ENCODE assay signal across 12 cellular contexts in genomic region chr17:50273654-50274040, GRCh38. TPM values are rescaled to one million over a fixed set of nuclear protein-coding genes. Genes with fewer than 3 reads are reported as not detected.
A peak's percentile ranks its signal among the peaks of the same experiment; 100 is the strongest.
DNase-seq lines count a peak whose midpoint lies in the region; ATAC-seq, FAIRE-seq and TF ChIP-seq lines count a peak whose summit lies in the region.
"Had no signal": no experiment of that assay in that cellular context is flagged by ENCODE, and none has a peak within 500 bp of the region (broad histone marks: within the 10 kb centered on the region; RNA-seq: fewer than 3 reads in every experiment).

No MANE protein-coding gene starts in this region.

- TF ChIP-seq EP300 in HepG2 (IDR thresholded peaks at IDR 0.05; ENCODE audit: low read depth in 2 of 2, low read length in 2 of 2) (no peak), HepG2 (CRISPR knock-in tag; IDR thresholded peaks at IDR 0.05; ENCODE audit: borderline replicate concordance) (no peak)

- H3K9me3 ChIP-seq in astrocyte (ENCODE audit: insufficient read depth, low read depth, low read length) (no peaks in the 10 kb centered on the region), HepG2 (ENCODE audit: low read length) (no peaks in the 10 kb centered on the region), tibial artery (no peaks in the 10 kb centered on the region)

- no peak for DNase-seq in activated CD4-positive, alpha-beta memory T cell treated with anti-CD3 and anti-CD28 coated beads for 36 hours
- DNase-seq in activated CD4-positive, alpha-beta memory T cell treated with anti-CD3 and anti-CD28 coated beads, Interleukin-2, amount 10 ng/mL, durations not matched to agents 7 days and 5 days, result no peak
- DNase-seq in astrocyte (ENCODE audit: low read depth), result no peak
- no peak for DNase-seq in HepG2 (ENCODE audit: low spot score)
- peak in 1 of 2 donors; percentile 59 for DNase-seq in tibial artery
- DNase-seq in inferior parietal cortex (ENCODE audit: extremely low spot score), result no peak
- DNase-seq in NAMALWA (ENCODE audit: low spot score), result no peak
- DNase-seq: NCI-H1048 had no signal

- H4K20me1 ChIP-seq in astrocyte (ENCODE audit: insufficient read depth, low read length), result no peaks in the 10 kb centered on the region
- H4K20me1 ChIP-seq in HepG2 (ENCODE audit: insufficient read depth, low read length), result no peaks in the 10 kb centered on the region

- TF ChIP-seq CTCF in astrocyte (IDR thresholded peaks at IDR 0.05; ENCODE audit: insufficient read depth, low read depth, low read length) (no peak), HepG2 (CRISPR knock-in tag; IDR thresholded peaks at IDR 0.05) (no peak), tibial artery (IDR thresholded peaks at IDR 0.05) (no peak)

- no TSS peak for BruUV-seq in HepG2 (replicated peaks; lab: Mats Ljungman, UMichigan)

- no peaks in the 10 kb centered on the region for H3K9me3 Mint-ChIP-seq in activated CD4-positive, alpha-beta memory T cell treated with anti-CD3 and anti-CD28 coated beads for 36 hours
- H3K9me3 Mint-ChIP-seq in activated CD4-positive, alpha-beta memory T cell treated with anti-CD3 and anti-CD28 coated beads, Interleukin-2, amount 10 ng/mL, durations not matched to agents 7 days and 5 days, result no peaks in the 10 kb centered on the region
- H3K9me3 Mint-ChIP-seq in astrocyte (ENCODE audit: unreplicated experiment), result no peaks in the 10 kb centered on the region
- H3K9me3 Mint-ChIP-seq: activated B cell treated with CpG ODN at 0.5 μM for 24 hours; activated naive CD4-positive, alpha-beta T cell treated with anti-CD3 and anti-CD28 coated beads, Interleukin-2, amount 50 U/mL, for 24 hours had no signal

- H2AFZ ChIP-seq in astrocyte (ENCODE audit: low read depth, low read length) (peak overlapping the region; percentile 29), HepG2 (ENCODE audit: low read length) (no peak overlapping the region)

- POLR2A ChIA-PET in activated CD4-positive, alpha-beta memory T cell treated with anti-CD3 and anti-CD28 coated beads for 36 hours (lab: Charles Lee), result no interaction called here
- POLR2A ChIA-PET in activated CD4-positive, alpha-beta memory T cell treated with anti-CD3 and anti-CD28 coated beads, Interleukin-2, amount 10 ng/mL, durations not matched to agents 7 days and 5 days (lab: Charles Lee), result interaction anchor here (1.1 to 2.4 kb wide), 4 partner anchors 9 to 74 kb away, joined by 3 to 7 read pairs (median 4); partner anchors contain the start of gene COL1A1
- POLR2A ChIA-PET in HepG2 (lab: Yijun Ruan, JAX), result no interaction called here

- ATAC-seq in HepG2, result no peak
- ATAC-seq in HG03565 (IDR thresholded peaks at IDR 0.05; ENCODE audit: unreplicated experiment), result no peak

- peaks cover 37% of the 10 kb centered on the region for H3K27me3 Mint-ChIP-seq in activated CD4-positive, alpha-beta memory T cell treated with anti-CD3 and anti-CD28 coated beads for 36 hours
- peaks cover 26% of the 10 kb centered on the region for H3K27me3 Mint-ChIP-seq in activated CD4-positive, alpha-beta memory T cell treated with anti-CD3 and anti-CD28 coated beads, Interleukin-2, amount 10 ng/mL, durations not matched to agents 7 days and 5 days
- H3K27me3 Mint-ChIP-seq in astrocyte (ENCODE audit: low read depth, unreplicated experiment), result no peaks in the 10 kb centered on the region

- H3K27ac Mint-ChIP-seq in activated CD4-positive, alpha-beta memory T cell treated with anti-CD3 and anti-CD28 coated beads for 36 hours, result no peak overlapping the region
- no peak overlapping the region for H3K27ac Mint-ChIP-seq in activated CD4-positive, alpha-beta memory T cell treated with anti-CD3 and anti-CD28 coated beads, Interleukin-2, amount 10 ng/mL, durations not matched to agents 7 days and 5 days
- no peak overlapping the region for H3K27ac Mint-ChIP-seq in astrocyte (ENCODE audit: unreplicated experiment)
- H3K27ac Mint-ChIP-seq: activated B cell treated with CpG ODN at 0.5 μM for 24 hours; activated naive CD4-positive, alpha-beta T cell treated with anti-CD3 and anti-CD28 coated beads, Interleukin-2, amount 50 U/mL, for 24 hours had no signal

- TF ChIP-seq POLR2A in HepG2 (IDR thresholded peaks at IDR 0.05; ENCODE audit: insufficient read depth in 1 of 2, low read depth in 2 of 2, low read length in 2 of 2), result no peak

- TF ChIP-seq RAD21 in HepG2 (CRISPR knock-in tag; IDR thresholded peaks at IDR 0.05), result no peak

- intact Hi-C loops in activated CD4-positive, alpha-beta memory T cell treated with anti-CD3 and anti-CD28 coated beads for 36 hours (cut with micrococcal nuclease), result loop anchor here (1.0 to 5.0 kb wide), 3 partner anchors 24 to 181 kb away; no protein-coding TSS in a partner anchor
- intact Hi-C loops in HepG2 (cut with micrococcal nuclease; ENCODE audit: unreplicated experiment) (loop anchor here (1.0 kb wide), 1 partner anchor 73 kb away; no protein-coding TSS in a partner anchor), tibial artery (cut with DNase I; ENCODE audit: low total_unique reads) (loop anchor here (1.0 kb wide), 1 partner anchor 73 kb away; no protein-coding TSS in a partner anchor)

- H3K4me1 Mint-ChIP-seq in activated CD4-positive, alpha-beta memory T cell treated with anti-CD3 and anti-CD28 coated beads for 36 hours (ENCODE audit: low read depth), result peaks cover 5% of the 10 kb centered on the region
- peaks cover 18% of the 10 kb centered on the region for H3K4me1 Mint-ChIP-seq in activated CD4-positive, alpha-beta memory T cell treated with anti-CD3 and anti-CD28 coated beads, Interleukin-2, amount 10 ng/mL, durations not matched to agents 7 days and 5 days
- H3K4me1 Mint-ChIP-seq in astrocyte (ENCODE audit: low read depth, unreplicated experiment), result peaks cover 50% of the 10 kb centered on the region

- H3K36me3 ChIP-seq in astrocyte (ENCODE audit: insufficient read depth, low read length) (no peaks in the 10 kb centered on the region), HepG2 (replicated peaks in 1 of 2; ENCODE audit: control insufficient read depth in 1 of 2, insufficient read depth in 2 of 2, low read length in 2 of 2) (no peaks in the 10 kb centered on the region), tibial artery (no peaks in the 10 kb centered on the region)

- peak overlapping the region; percentile 70 for H3K27ac ChIP-seq in astrocyte (ENCODE audit: low read depth, low read length)
- no peak overlapping the region for H3K27ac ChIP-seq in HepG2 (ENCODE audit: extremely low read length, insufficient read depth, low read length)
- peak overlapping the region; percentile 89 to 91 for H3K27ac ChIP-seq in tibial artery

- no peaks in the 10 kb centered on the region for H3K27me3 ChIP-seq in astrocyte (ENCODE audit: insufficient read depth, low read length)
- H3K27me3 ChIP-seq in HepG2 (ENCODE audit: control insufficient read depth in 1 of 2, insufficient read depth in 2 of 2, low read length in 2 of 2), result peaks cover 10 to 73% of the 10 kb centered on the region in 2 experiments; a peak in 4 of 5 replicates
- H3K27me3 ChIP-seq in tibial artery, result peaks cover 0 to 36% of the 10 kb centered on the region in 2 donors

- FAIRE-seq in astrocyte (lab: Jason Lieb, UNC) (no peak), HepG2 (lab: Jason Lieb, UNC) (no peak)
- FAIRE-seq: endometrium had no signal

- H3K4me2 ChIP-seq in astrocyte (ENCODE audit: low read length), result peak overlapping the region; percentile 90
- no peak overlapping the region for H3K4me2 ChIP-seq in HepG2 (ENCODE audit: low read depth, low read length)

- H3K79me2 ChIP-seq in astrocyte (ENCODE audit: insufficient read depth, low read length) (peaks cover 39% of the 10 kb centered on the region), HepG2 (ENCODE audit: insufficient read depth, low read length) (no peaks in the 10 kb centered on the region)

- CTCF ChIA-PET in activated CD4-positive, alpha-beta memory T cell treated with anti-CD3 and anti-CD28 coated beads for 36 hours (lab: Charles Lee), result interaction anchor here (0.6 to 15.1 kb wide), 8 partner anchors 8 to 104 kb away, joined by 3 to 324 read pairs (median 12); partner anchors contain the start of gene COL1A1
- CTCF ChIA-PET in activated CD4-positive, alpha-beta memory T cell treated with anti-CD3 and anti-CD28 coated beads, Interleukin-2, amount 10 ng/mL, durations not matched to agents 7 days and 5 days (lab: Charles Lee), result interaction anchor here (0.6 to 5.8 kb wide), 9 partner anchors 9 to 180 kb away, joined by 3 to 56 read pairs (median 10); partner anchors contain the start of gene COL1A1
- CTCF ChIA-PET in HepG2 (lab: Yijun Ruan, JAX; ENCODE audit: low intra/inter-chr PET ratio, low total read pairs), result interaction anchor here (1.5 to 10.8 kb wide), 3 partner anchors 11 to 73 kb away, joined by 3 to 301 read pairs (median 17); partner anchors contain the start of gene COL1A1

- peak overlapping the region; percentile 34 for H3K4me3 Mint-ChIP-seq in activated CD4-positive, alpha-beta memory T cell treated with anti-CD3 and anti-CD28 coated beads for 36 hours
- no peak overlapping the region for H3K4me3 Mint-ChIP-seq in activated CD4-positive, alpha-beta memory T cell treated with anti-CD3 and anti-CD28 coated beads, Interleukin-2, amount 10 ng/mL, durations not matched to agents 7 days and 5 days
- H3K4me3 Mint-ChIP-seq in astrocyte (ENCODE audit: unreplicated experiment), result peak overlapping the region; percentile 85
- H3K4me3 Mint-ChIP-seq: activated naive CD4-positive, alpha-beta T cell treated with anti-CD3 and anti-CD28 coated beads, Interleukin-2, amount 50 U/mL, for 24 hours had no signal

- WGBS in HepG2 (ENCODE audit: low lambda C conversion rate), result 59% methylated on average over 8 of the region's 8 CpGs

- no peaks in the 10 kb centered on the region for H3K36me3 Mint-ChIP-seq in activated CD4-positive, alpha-beta memory T cell treated with anti-CD3 and anti-CD28 coated beads for 36 hours
- H3K36me3 Mint-ChIP-seq in activated CD4-positive, alpha-beta memory T cell treated with anti-CD3 and anti-CD28 coated beads, Interleukin-2, amount 10 ng/mL, durations not matched to agents 7 days and 5 days (ENCODE audit: low read depth), result no peaks in the 10 kb centered on the region
- peaks cover 4% of the 10 kb centered on the region for H3K36me3 Mint-ChIP-seq in astrocyte (ENCODE audit: low read depth, unreplicated experiment)
- H3K36me3 Mint-ChIP-seq: activated naive CD4-positive, alpha-beta T cell treated with anti-CD3 and anti-CD28 coated beads, Interleukin-2, amount 50 U/mL, for 24 hours had no signal

- in situ Hi-C loops in HepG2 (cut with HindIII; ENCODE audit: extremely low pct_ligation_motif_present, low pct_unique_long_range_greater_than_20kb), result loop anchor here (5.0 kb wide), 1 partner anchor 66 kb away; no protein-coding TSS in a partner anchor

- H3K9ac ChIP-seq in astrocyte (ENCODE audit: low read length) (peak overlapping the region; percentile 87), HepG2 (ENCODE audit: insufficient read depth, low read depth, low read length) (no peak overlapping the region)

- H3K4me1 ChIP-seq in astrocyte (ENCODE audit: insufficient read depth, low read length) (peaks cover 56% of the 10 kb centered on the region), HepG2 (ENCODE audit: insufficient read depth, low read length) (peaks cover 26% of the 10 kb centered on the region), tibial artery (peaks cover 0 to 34% (median 27%) of the 10 kb centered on the region in 4 donors)

- H3K4me3 ChIP-seq in astrocyte (ENCODE audit: insufficient read depth, low read depth, low read length) (no peak overlapping the region), HepG2 (replicated peaks in 1 of 3; ENCODE audit: insufficient read depth in 1 of 3, low read depth in 2 of 3, low read length in 3 of 3) (no peak overlapping the region), tibial artery (no peak overlapping the region)

RNA-seq across cellular contexts. Expression of gene TMEM92, which starts 0.6 kb away (rescaled TPM):
- total RNA-seq in activated CD4-positive, alpha-beta memory T cell treated with anti-CD3 and anti-CD28 coated beads for 36 hours, result under 1 TPM in 1 of 2 experiments, not detected in 1; 0.07 TPM
- under 1 TPM in 1 of 2 experiments, not detected in 1; 0.08 TPM for total RNA-seq in activated CD4-positive, alpha-beta memory T cell treated with anti-CD3 and anti-CD28 coated beads, Interleukin-2, amount 10 ng/mL, durations not matched to agents 7 days and 5 days
- 18.3 and 28.2 TPM in 2 replicates for total RNA-seq in astrocyte
- total RNA-seq in HepG2 (2016; rRNA removed; fragmentation: Illumina TruSeq; extraction: Trizol), result not detected in 2 replicates
- total RNA-seq in HepG2 (2016; cell fraction: cytosol; rRNA removed; fragmentation: Illumina TruSeq; extraction: Trizol; ENCODE audit: low read depth), result not detected in 2 replicates
- total RNA-seq in HepG2 (2016; cell fraction: insoluble cytoplasmic fraction; rRNA removed; fragmentation: Illumina TruSeq; extraction: Trizol), result not detected in 2 replicates
- 0.14 TPM in 1 of 2 replicates, not detected in the other for total RNA-seq in HepG2 (2016; cell fraction: membrane; rRNA removed; fragmentation: Illumina TruSeq; extraction: Trizol)
- not detected in 2 replicates for total RNA-seq in HepG2 (2016; cell fraction: nucleus; rRNA removed; fragmentation: Illumina TruSeq; extraction: Trizol)
- polyA plus RNA-seq in HepG2 (2011; rRNA removed), result 0.07 and 0.10 TPM in 2 replicates
- polyA plus RNA-seq in HepG2 (2011; cell fraction: cytosol; rRNA removed), result 0.25 and 0.47 TPM in 2 replicates
- 0.07 and 0.08 TPM in 2 replicates for polyA plus RNA-seq in HepG2 (2011; cell fraction: nucleus; rRNA removed)
- 0.11 and 0.31 TPM in 2 replicates for polyA plus RNA-seq in HepG2 (2012)
- 0.05 and 0.06 TPM in 2 replicates for polyA plus RNA-seq in HepG2 (2016; cell fraction: cytosol; fragmentation: Illumina TruSeq; extraction: Trizol; ENCODE audit: low read depth)
- polyA plus RNA-seq in HepG2 (2016; cell fraction: insoluble cytoplasmic fraction; fragmentation: Illumina TruSeq; extraction: Trizol; ENCODE audit: low read depth), result not detected in 2 replicates
- polyA plus RNA-seq in HepG2 (2016; cell fraction: membrane; fragmentation: Illumina TruSeq; extraction: Trizol; ENCODE audit: low read depth), result 0.23 TPM in 1 of 2 replicates, not detected in the other
- polyA plus RNA-seq in HepG2 (2016; cell fraction: nucleus; fragmentation: Illumina TruSeq; extraction: Trizol; ENCODE audit: insufficient read depth, low read depth), result not detected in 2 replicates
- 0.32 and 15.1 TPM in 2 replicates for polyA minus RNA-seq in HepG2 (2011; rRNA and poly(A)+ RNA removed; ENCODE audit: low replicate concordance)
- not detected in 2 replicates for polyA minus RNA-seq in HepG2 (2011; cell fraction: cytosol; rRNA and poly(A)+ RNA removed)
- polyA minus RNA-seq in HepG2 (2011; cell fraction: nucleus; rRNA and poly(A)+ RNA removed), result not detected in 2 replicates
- total RNA-seq: activated B cell treated with CpG ODN at 0.5 μM for 24 hours had no signal

Comparison
In these comparisons a context has a peak if more than half of its experiments do, and no peak if none do; other contexts are left out.
1. RNA of gene TMEM92, which starts 0.6 kb away (total RNA-seq): 18.3 to 28.2 TPM in astrocyte; 0.08 TPM in activated CD4-positive, alpha-beta memory T cell treated with anti-CD3 and anti-CD28 coated beads, Interleukin-2, amount 10 ng/mL, durations not matched to agents 7 days and 5 days, 0.07 TPM in activated CD4-positive, alpha-beta memory T cell treated with anti-CD3 and anti-CD28 coated beads for 36 hours and 0.14 TPM in HepG2; every median in the first group is over 10 times any median in the second.